Comparison of ENCODE assay signal across 11 cellular contexts in genomic region chr5:150582281-150582791, GRCh38. TPM values are rescaled to one million over a fixed set of nuclear protein-coding genes. Genes with fewer than 3 reads are reported as not detected.
DNase-seq lines count a peak whose midpoint lies in the region; ATAC-seq and TF ChIP-seq lines count a peak whose summit lies in the region.
"Had no signal": no experiment of that assay in that cellular context is flagged by ENCODE, and none has a peak within 500 bp of the region (broad histone marks: within the 10 kb centered on the region; RNA-seq: fewer than 3 reads in every experiment).

No MANE protein-coding gene starts in this region.

- H3K36me3 ChIP-seq in heart right ventricle, result no peaks in the 10 kb centered on the region
- H3K36me3 ChIP-seq: ascending aorta had no signal

- DNase-seq in DMS 273 (lab: John Stamatoyannopoulos, UW; ENCODE audit: unreplicated experiment), result peak; percentile 83
- DNase-seq in heart right ventricle, result peak in 1 of 2 donors; percentile 70
- DNase-seq in omental fat pad (ENCODE audit: low spot score), result no peak
- no peak for DNase-seq in SKM-1 (lab: John Stamatoyannopoulos, UW; ENCODE audit: unreplicated experiment)
- DNase-seq in NCI-H446 (lab: John Stamatoyannopoulos, UW), result no peak
- no peak for DNase-seq in activated gamma-delta T cell treated with Interleukin-2 at 50 U/mL for 16 hours
- DNase-seq: activated CD8-positive, alpha-beta memory T cell treated with anti-CD3 and anti-CD28 coated beads, Interleukin-2, amount 50 U/mL, for 48 hours; NCI-H1048 had no signal

- ATAC-seq in SK-N-SH treated with all-trans-retinoic acid at 6 μM for 48 hours (peak; percentile 82), heart right ventricle (peak in 7 of 8 donors; percentile 34 to 59 (median 44)), omental fat pad (ENCODE audit: low FRiP score) (peak; percentile 31), HG03442 (IDR thresholded peaks at IDR 0.05; ENCODE audit: unreplicated experiment) (no peak)

- TF ChIP-seq CTCF in heart right ventricle (IDR thresholded peaks at IDR 0.05) (no peak), omental fat pad (IDR thresholded peaks at IDR 0.05) (no peak)

- 13 to 29% methylated on average over 13 of the region's 13 CpGs for WGBS in heart right ventricle, 2 donors

- peaks cover 0 to 17% (median 7%) of the 10 kb centered on the region in 9 donors for H3K4me1 ChIP-seq in heart right ventricle

- no peak overlapping the region for H3K27ac ChIP-seq in heart right ventricle
- H3K27ac ChIP-seq: ascending aorta had no signal

- no peak overlapping the region for H3K4me3 ChIP-seq in heart right ventricle
- H3K4me3 ChIP-seq: ascending aorta had no signal

- no peaks in the 10 kb centered on the region for H3K9me3 ChIP-seq in heart right ventricle
- H3K9me3 ChIP-seq: ascending aorta had no signal

- intact Hi-C loops in heart right ventricle (cut with DNase I), result loop anchor here in 1 of 10 donors (10.0 kb wide), 1 partner anchor 72 kb away; no protein-coding TSS in a partner anchor

- no peaks in the 10 kb centered on the region for H3K27me3 ChIP-seq in heart right ventricle
- H3K27me3 ChIP-seq: ascending aorta had no signal

TF ChIP-seq in SK-N-SH treated with all-trans-retinoic acid at 6 μM for 48 hours, 23 proteins besides CTCF, POLR2A, EP300 and RAD21:
- TF ChIP-seq ZFP3 (CRISPR knock-in tag; IDR thresholded peaks at IDR 0.05) (peak; percentile 8; the same call in 1 of the 2 replicates), CSDC2 (CRISPR knock-in tag; IDR thresholded peaks at IDR 0.05) (no peak), ZFP30 (CRISPR knock-in tag; IDR thresholded peaks at IDR 0.05) (no peak), BACH2 (CRISPR knock-in tag; IDR thresholded peaks at IDR 0.05; ENCODE audit: borderline replicate concordance) (no peak), TCF4 (CRISPR knock-in tag; IDR thresholded peaks at IDR 0.05; ENCODE audit: borderline replicate concordance) (peak; percentile 74; the same call in 1 of the 2 replicates), PATZ1 (CRISPR knock-in tag; IDR thresholded peaks at IDR 0.05; ENCODE audit: borderline replicate concordance) (no peak), GLIS3 (CRISPR knock-in tag; IDR thresholded peaks at IDR 0.05) (no peak), SNAI2 (CRISPR knock-in tag; IDR thresholded peaks at IDR 0.05) (no peak), CREB5 (CRISPR knock-in tag; IDR thresholded peaks at IDR 0.05; ENCODE audit: low read depth) (no peak), OSR1 (CRISPR knock-in tag; IDR thresholded peaks at IDR 0.05) (no peak), PPARA (CRISPR knock-in tag; IDR thresholded peaks at IDR 0.05; ENCODE audit: borderline replicate concordance) (no peak), TSHZ2 (CRISPR knock-in tag; IDR thresholded peaks at IDR 0.05) (0 out of 2 replicates have a peak, but pooled peaks have one; percentile 20), ZNF70 (CRISPR knock-in tag; IDR thresholded peaks at IDR 0.05) (no peak)

RNA-seq across cellular contexts. Expression of gene SYNPO, which starts 58.1 kb away (rescaled TPM):
- total RNA-seq in heart right ventricle (100 to 1,000 TPM; 589 to 777 (median 703) TPM), omental fat pad (10 to 100 TPM; 12.2 to 43.6 (median 26.1) TPM)
- 100 to 1,000 TPM; 129 to 344 TPM for polyA plus RNA-seq in heart right ventricle

Comparison
In these comparisons a context has a peak if more than half of its experiments do, and no peak if none do; other contexts are left out.
1. RNA of gene SYNPO, which starts 58.1 kb away (total RNA-seq): 589 to 777 TPM in heart right ventricle; 12.2 to 43.6 TPM in omental fat pad; every median in the first group is over 10 times any median in the second.